ENCODE assay signal across 10 cellular contexts in genomic region chr17:45332989-45333701, GRCh38. TPM values are rescaled to one million over a fixed set of nuclear protein-coding genes. Genes with fewer than 3 reads are reported as not detected.
DNase-seq lines count a peak whose midpoint lies in the region; ATAC-seq lines count a peak whose summit lies in the region.
"Had no signal": no experiment of that assay in that cellular context is flagged by ENCODE, and none has a peak within 500 bp of the region (broad histone marks: within the 10 kb centered on the region; RNA-seq: fewer than 3 reads in every experiment).

No MANE protein-coding gene starts in this region.

- peak; percentile 94 to 95 for ATAC-seq in stimulated activated naive B cell treated with anti-CD40 and anti-IgM and Interleukin-4, amounts not matched to agents 10 μg/mL and 1 μg/mL and 100 μg/mL, for 72 hours (replicated peaks)
- ATAC-seq: A549 had no signal

- DNase-seq in activated CD4-positive, CD25-positive, alpha-beta regulatory T cell treated with anti-CD3 and anti-CD28 coated beads, Interleukin-2, amount 50 U/mL, for 72 hours: peak; percentile 25
- DNase-seq in activated CD4-positive, CD25-positive, alpha-beta regulatory T cell (lab: John Stamatoyannopoulos, UW): no peak
- DNase-seq in NCI-H69 (lab: John Stamatoyannopoulos, UW): peak; percentile 41
- DNase-seq in dermis blood vessel endothelial cell: peak; percentile 62
- DNase-seq in stimulated activated naive B cell treated with anti-CD40 and anti-IgM and Interleukin-4, amounts not matched to agents 10 μg/mL and 1 μg/mL and 100 μg/mL, for 72 hours: peak; percentile 87
- DNase-seq in effector memory CD4-positive, alpha-beta T cell: no peak
- no peak for DNase-seq in NCI-H524 (lab: John Stamatoyannopoulos, UW)
- no peak for DNase-seq in Ammon's horn (ENCODE audit: low spot score)
- DNase-seq: NCI-H524 treated with DMSO at 0.1 percent for 48 hours had no signal

- H3K9me3 Mint-ChIP-seq in stimulated activated naive B cell treated with anti-CD40 and anti-IgM and Interleukin-4, amounts not matched to agents 10 μg/mL and 1 μg/mL and 100 μg/mL, for 72 hours: peaks cover 0 to 3% of the 10 kb centered on the region in 2 donors

- H3K36me3 Mint-ChIP-seq in stimulated activated naive B cell treated with anti-CD40 and anti-IgM and Interleukin-4, amounts not matched to agents 10 μg/mL and 1 μg/mL and 100 μg/mL, for 72 hours: no peaks in the 10 kb centered on the region

- H3K4me3 ChIP-seq in effector memory CD4-positive, alpha-beta T cell (ENCODE audit: insufficient read depth, low read depth, low read length, poor library complexity, severe bottlenecking): no peak overlapping the region
- H3K4me3 ChIP-seq: A549 had no signal

- H3K9me3 ChIP-seq in effector memory CD4-positive, alpha-beta T cell (ENCODE audit: control insufficient read depth, low read length): no peaks in the 10 kb centered on the region
- H3K9me3 ChIP-seq: A549 had no signal

- no peaks in the 10 kb centered on the region for H3K4me1 ChIP-seq in effector memory CD4-positive, alpha-beta T cell (ENCODE audit: control insufficient read depth, insufficient read depth, low read length, poor library complexity, severe bottlenecking)

- no peaks in the 10 kb centered on the region for H3K36me3 ChIP-seq in effector memory CD4-positive, alpha-beta T cell (ENCODE audit: control insufficient read depth, insufficient read depth, low read length)

- H3K4me3 Mint-ChIP-seq in stimulated activated naive B cell treated with anti-CD40 and anti-IgM and Interleukin-4, amounts not matched to agents 10 μg/mL and 1 μg/mL and 100 μg/mL, for 72 hours: peak overlapping the region; percentile 64 to 72

- peak overlapping the region; percentile 94 for H3K27ac Mint-ChIP-seq in stimulated activated naive B cell treated with anti-CD40 and anti-IgM and Interleukin-4, amounts not matched to agents 10 μg/mL and 1 μg/mL and 100 μg/mL, for 72 hours

- no peak overlapping the region for H3K27ac ChIP-seq in effector memory CD4-positive, alpha-beta T cell (ENCODE audit: insufficient read depth, low read length, poor library complexity, severe bottlenecking)

- H3K27me3 Mint-ChIP-seq in stimulated activated naive B cell treated with anti-CD40 and anti-IgM and Interleukin-4, amounts not matched to agents 10 μg/mL and 1 μg/mL and 100 μg/mL, for 72 hours: no peaks in the 10 kb centered on the region

- H3K27me3 ChIP-seq in effector memory CD4-positive, alpha-beta T cell (replicated peaks; ENCODE audit: control insufficient read depth, insufficient read depth, low read length, poor library complexity, severe bottlenecking): no peaks in the 10 kb centered on the region

- peaks cover 47 to 63% of the 10 kb centered on the region in 2 donors for H3K4me1 Mint-ChIP-seq in stimulated activated naive B cell treated with anti-CD40 and anti-IgM and Interleukin-4, amounts not matched to agents 10 μg/mL and 1 μg/mL and 100 μg/mL, for 72 hours

RNA-seq across cellular contexts. Expression of gene MAP3K14, which starts 16.3 kb away (rescaled TPM):
- 3.2 and 4.1 TPM in 2 replicates for total RNA-seq in dermis blood vessel endothelial cell

Comparison
In these comparisons a context has a peak if more than half of its experiments do, and no peak if none do; other contexts are left out.
1. DNase-seq: peak in activated CD4-positive, CD25-positive, alpha-beta regulatory T cell treated with anti-CD3 and anti-CD28 coated beads, Interleukin-2, amount 50 U/mL, for 72 hours (single experiment), NCI-H69 (single experiment), dermis blood vessel endothelial cell (single experiment) and stimulated activated naive B cell treated with anti-CD40 and anti-IgM and Interleukin-4, amounts not matched to agents 10 μg/mL and 1 μg/mL and 100 μg/mL, for 72 hours (single experiment); none in activated CD4-positive, CD25-positive, alpha-beta regulatory T cell (0 of 4), effector memory CD4-positive, alpha-beta T cell (0 of 3), NCI-H524 (0 of 2) and Ammon's horn (single experiment).